In the genomic region with DNA sequence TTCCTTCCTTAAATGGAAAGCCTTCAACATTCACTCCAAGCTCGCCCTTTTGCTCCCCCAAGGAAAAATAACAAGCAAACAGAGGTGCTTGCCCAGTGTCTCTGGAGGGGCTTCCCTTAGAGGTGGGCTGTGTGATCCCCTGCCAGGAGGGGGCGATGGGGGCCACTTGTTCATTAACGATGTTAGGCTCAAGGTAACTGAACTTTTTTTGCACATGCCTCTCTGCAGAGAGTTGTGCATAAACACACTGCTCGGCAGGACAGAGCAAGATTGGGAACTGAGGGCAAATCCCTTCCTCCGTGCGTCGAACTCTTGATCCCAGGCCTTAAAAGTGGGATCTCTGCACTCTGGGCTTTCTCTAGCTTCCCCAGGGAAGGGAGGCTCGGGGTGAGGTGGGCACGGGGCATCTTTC, we compare ENCODE assay signal across 8 cellular contexts. TPM values are rescaled to one million over a fixed set of nuclear protein-coding genes. Genes with fewer than 3 reads are reported as not detected.
DNase-seq lines count a peak whose midpoint lies in the region; ATAC-seq and TF ChIP-seq lines count a peak whose summit lies in the region.

No MANE protein-coding gene starts in this region.

- peak overlapping the region; percentile 74 for H3K27ac ChIP-seq in PC-3 (ENCODE audit: low read length)
- peak overlapping the region; percentile 97 for H3K27ac ChIP-seq in rectal smooth muscle tissue (ENCODE audit: low read depth, low read length)

- no peaks in the 10 kb centered on the region for H3K27me3 ChIP-seq in PC-3 (ENCODE audit: low read length)
- H3K27me3 ChIP-seq in rectal smooth muscle tissue (ENCODE audit: control insufficient read depth, insufficient read depth, low read length): no peaks in the 10 kb centered on the region

- H3K9me2 ChIP-seq in PC-3 (replicated peaks; ENCODE audit: low read length): no peaks in the 10 kb centered on the region

- no peaks in the 10 kb centered on the region for H3F3A ChIP-seq in PC-3 (ENCODE audit: low read length, unreplicated experiment)

- CTCF ChIA-PET in GM10248 (lab: Yijun Ruan, JAX) (interaction anchor here (0.8 to 4.6 kb wide), 5 partner anchors 13 to 198 kb away, joined by 3 to 29 read pairs (median 3); no protein-coding TSS in a partner anchor), PC-3 (lab: Charles Lee) (no interaction called here)

- H3K36me3 ChIP-seq in PC-3 (ENCODE audit: low read depth, low read length) (no peaks in the 10 kb centered on the region; the same call in 1 of the 2 replicates), rectal smooth muscle tissue (ENCODE audit: control insufficient read depth, insufficient read depth, low read length) (peaks cover 9% of the 10 kb centered on the region)

- H3K4me2 ChIP-seq in PC-3 (ENCODE audit: low read length): peak overlapping the region; percentile 40

- DNase-seq in GM10248 (ENCODE audit: extremely low spot score) (no peak), PC-3 (no peak), epithelial cell of proximal tubule (ENCODE audit: low read depth) (no peak), mucosa of gallbladder (ENCODE audit: low spot score) (no peak), AG20443 (ENCODE audit: low spot score) (no peak), NCI-H748 (lab: John Stamatoyannopoulos, UW; ENCODE audit: unreplicated experiment) (no peak)
- DNase-seq in activated CD8-positive, alpha-beta memory T cell treated with anti-CD3 and anti-CD28 coated beads, Interleukin-2, amount 50 U/mL, for 48 hours: no peak

- H3K4me1 ChIP-seq in PC-3 (ENCODE audit: insufficient read depth, low read length): peaks cover 30% of the 10 kb centered on the region
- peaks cover 59% of the 10 kb centered on the region for H3K4me1 ChIP-seq in rectal smooth muscle tissue (ENCODE audit: control insufficient read depth, insufficient read depth, low read length)

- no peak overlapping the region; the same call in 1 of the 2 replicates for H3K9ac ChIP-seq in PC-3 (ENCODE audit: low read length)
- H3K9ac ChIP-seq in rectal smooth muscle tissue (ENCODE audit: low read length): no peak overlapping the region

- TF ChIP-seq CTCF in GM10248 (IDR thresholded peaks at IDR 0.05; ENCODE audit: control extremely low read depth, extremely low read depth, low read depth, missing control alignments) (peak; percentile 7), PC-3 (conservative IDR thresholded peaks at IDR 0.05; ENCODE audit: low read depth, low read length) (peak; percentile 47; the same call in 1 of the 2 replicates), epithelial cell of proximal tubule (conservative IDR thresholded peaks at IDR 0.05; ENCODE audit: low read depth, low read length) (peak; percentile 36)

- no TSS peak for BruUV-seq in PC-3 (replicated peaks; lab: Mats Ljungman, UMichigan)

- no peaks in the 10 kb centered on the region for H4K20me1 ChIP-seq in PC-3 (ENCODE audit: low read length)

- intact Hi-C loops in PC-3 (cut with micrococcal nuclease): no loop called here

- H2AFZ ChIP-seq in PC-3 (ENCODE audit: low read length): no peak overlapping the region

- no peaks in the 10 kb centered on the region for H3K9me3 ChIP-seq in PC-3 (ENCODE audit: low read length)

- peak; percentile 7; the same call in 1 of the 2 replicates for ATAC-seq in PC-3

- no peaks in the 10 kb centered on the region for H3K79me2 ChIP-seq in PC-3 (ENCODE audit: low read length)

- H3K4me3 ChIP-seq in PC-3 (ENCODE audit: low read length): no peak overlapping the region
- no peak overlapping the region for H3K4me3 ChIP-seq in epithelial cell of proximal tubule (ENCODE audit: low read depth, low read length)
- H3K4me3 ChIP-seq in rectal smooth muscle tissue (ENCODE audit: low read length): no peak overlapping the region

- POLR2A ChIA-PET in GM10248 (lab: Yijun Ruan, JAX): interaction anchor here (1.3 kb wide), 1 partner anchor 16 kb away, joined by 4 read pairs; a partner anchor contains a TSS
- POLR2A ChIA-PET in PC-3 (lab: Charles Lee; ENCODE audit: unreplicated experiment): interaction anchor here (0.7 to 1.1 kb wide), 2 partner anchors 420 to 503 kb away, joined by 4 to 9 read pairs; no protein-coding TSS in a partner anchor

RNA-seq across cellular contexts. Expression of a gene that starts 15.5 kb away (rescaled TPM):
- total RNA-seq in PC-3 (2014; rRNA removed) (4.9 and 9.8 TPM in 2 replicates), epithelial cell of proximal tubule (25.2 and 28.8 TPM in 2 replicates), mucosa of gallbladder (51.1 TPM)

RNA-seq across cellular contexts. Expression of a gene that starts 32.2 kb away (rescaled TPM):
- total RNA-seq in PC-3 (2014; rRNA removed) (0.86 and 1.5 TPM in 2 replicates), epithelial cell of proximal tubule (0.75 and 0.94 TPM in 2 replicates), mucosa of gallbladder (2.4 TPM)

RNA-seq across cellular contexts. Expression of a gene that starts 41.4 kb away (rescaled TPM):
- total RNA-seq in PC-3 (2014; rRNA removed) (33.3 and 54.3 TPM in 2 replicates), epithelial cell of proximal tubule (49.4 and 58.2 TPM in 2 replicates), mucosa of gallbladder (84.1 TPM)

RNA-seq across cellular contexts. Expression of a gene that starts 46.4 kb away (rescaled TPM):
- total RNA-seq in PC-3 (2014; rRNA removed): 25.8 and 26.2 TPM in 2 replicates
- total RNA-seq in epithelial cell of proximal tubule: 15.7 and 47.6 TPM in 2 replicates
- total RNA-seq in mucosa of gallbladder: 54.0 TPM

RNA-seq across cellular contexts. Expression of a gene that starts 57.0 kb away (rescaled TPM):
- total RNA-seq in PC-3 (2014; rRNA removed) (20.3 and 24.1 TPM in 2 replicates), epithelial cell of proximal tubule (23.8 and 25.9 TPM in 2 replicates), mucosa of gallbladder (5.1 TPM)
